In the genomic region with DNA sequence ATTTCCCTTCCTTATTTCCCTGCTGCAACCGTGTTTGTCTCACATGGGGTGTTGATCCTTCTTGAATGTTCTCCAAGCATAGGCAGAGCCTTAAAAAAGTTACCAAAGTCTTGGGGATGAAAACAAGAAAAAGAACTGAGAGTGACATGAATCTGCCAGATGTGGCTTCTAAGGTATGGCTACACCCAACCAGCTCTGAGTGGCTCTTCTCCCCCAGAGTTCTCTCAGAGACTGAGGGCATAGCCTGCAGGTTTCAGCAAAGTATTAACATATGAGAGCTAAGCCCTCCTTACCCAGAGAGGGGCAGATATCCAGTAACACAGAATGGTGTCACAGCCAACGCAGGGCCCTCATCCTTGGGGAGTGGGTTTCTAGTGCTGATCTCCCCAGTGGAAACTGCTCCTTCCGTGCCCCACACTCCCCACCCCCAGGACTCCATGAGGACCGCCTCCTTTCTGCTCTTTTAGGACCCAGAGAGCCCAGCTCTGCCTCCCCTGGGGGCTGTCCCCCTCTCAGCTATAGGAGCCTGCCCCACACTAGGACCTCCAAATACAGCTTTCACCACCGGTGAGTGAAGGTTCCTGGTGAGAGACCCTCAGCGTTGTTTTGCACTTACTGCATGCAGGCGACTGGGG, we compare ENCODE assay signal across 20 cellular contexts. TPM values are rescaled to one million over a fixed set of nuclear protein-coding genes. Genes with fewer than 3 reads are reported as not detected.
"Had no signal": no experiment of that assay in that cellular context is flagged by ENCODE, and none has a peak within 500 bp of the region (broad histone marks: within the 10 kb centered on the region; RNA-seq: fewer than 3 reads in every experiment).

No MANE protein-coding gene starts in this region.

- DNase-seq: KBM-7, MV-4-11, NCI-H1048, NCI-H1105, NCI-H1417, NCI-H1436 treated with DMSO at 0.1 percent for 48 hours, NCI-H1694, NCI-H187 treated with DMSO at 0.1 percent for 48 hours, NCI-H2029 treated with DMSO at 0.1 percent for 48 hours, NCI-H2171 treated with DMSO at 0.1 percent for 48 hours, NCI-H345, NCI-H524, NCI-H526 treated with DMSO at 0.1 percent for 48 hours, NCI-H748 treated with DMSO at 0.1 percent for 48 hours, RPMI8226, SHP77 had no signal

- ATAC-seq: SK-N-SH treated with all-trans-retinoic acid at 6 μM for 48 hours had no signal

- H3K27ac ChIP-seq: HL-60 had no signal

RNA-seq across cellular contexts. Expression of a gene that starts 23.3 kb away (rescaled TPM):
- total RNA-seq: LHCN-M2, SK-MEL-5 had no signal
